Comparison of ENCODE assay signal across 21 cellular contexts in genomic region chr12:72493390-72493789, GRCh38.
A peak's percentile ranks its signal among the peaks of the same experiment; 100 is the strongest.
DNase-seq lines count a peak whose midpoint lies in the region; ATAC-seq, FAIRE-seq and TF ChIP-seq lines count a peak whose summit lies in the region.
"Had no signal": no experiment of that assay in that cellular context is flagged by ENCODE, and none has a peak within 500 bp of the region (broad histone marks: within the 10 kb centered on the region; RNA-seq: fewer than 3 reads in every experiment).

No MANE protein-coding gene starts in this region.

- H2AFZ ChIP-seq in K562 (ENCODE audit: low read depth, low read length) (no peak overlapping the region), mesenchymal stem cell (ENCODE audit: low read depth, low read length) (no peak overlapping the region)

- no peak overlapping the region for H2BK15ac ChIP-seq in mesenchymal stem cell (ENCODE audit: low read depth, poor library complexity, severe bottlenecking)

- H3K4me3 Mint-ChIP-seq in Caco-2 (ENCODE audit: unreplicated experiment) = no peak overlapping the region
- H3K4me3 Mint-ChIP-seq: CD4-positive, alpha-beta memory T cell had no signal

- no peak for TF ChIP-seq EP300 in K562 (IDR thresholded peaks at IDR 0.05; ENCODE audit: low read length)

- H3K27ac ChIP-seq in right cardiac atrium (ENCODE audit: low read length) (no peak overlapping the region), K562 (ENCODE audit: extremely low read depth, low read depth, low read length) (no peak overlapping the region), mesenchymal stem cell (ENCODE audit: low read length, poor library complexity, severe bottlenecking) (no peak overlapping the region)
- H3K27ac ChIP-seq: 22Rv1; BLaER1 treated with 17β-estradiol and CSF1 and Interleukin-3, amounts not matched to agents 10 nM and 100 nM had no signal

- H3K9me1 ChIP-seq in K562 (ENCODE audit: control insufficient read depth, insufficient read depth, low read length) = no peaks in the 10 kb centered on the region

- no peaks in the 10 kb centered on the region for H3K4me1 Mint-ChIP-seq in Caco-2 (ENCODE audit: low read depth, unreplicated experiment)
- H3K4me1 Mint-ChIP-seq: CD4-positive, alpha-beta memory T cell had no signal

- H3K18ac ChIP-seq in mesenchymal stem cell (ENCODE audit: low read depth in 1 of 2, low read length in 2 of 2) = no peak overlapping the region

- no peak overlapping the region for H3K27ac Mint-ChIP-seq in Caco-2 (ENCODE audit: unreplicated experiment)
- H3K27ac Mint-ChIP-seq: CD4-positive, alpha-beta memory T cell had no signal

- WGBS in right cardiac atrium = 37% methylated on average over 1 of the region's 1 CpG
- WGBS in K562 (ENCODE audit: insufficient coverage, low coverage, missing lambda C conversion rate) = 0% methylated on average over 1 of the region's 1 CpG
- WGBS in mesenchymal stem cell = 58% methylated on average over 1 of the region's 1 CpG

- H3K4ac ChIP-seq in mesenchymal stem cell (ENCODE audit: low read depth in 1 of 2, low read length in 2 of 2) = no peak overlapping the region

- H2BK12ac ChIP-seq in mesenchymal stem cell (ENCODE audit: low read length in 2 of 2) = no peak overlapping the region

- H3K23ac ChIP-seq in mesenchymal stem cell (ENCODE audit: low read length in 2 of 2) = no peak overlapping the region

- no TSS peak for BruUV-seq in K562 (replicated peaks; lab: Mats Ljungman, UMichigan)
- BruUV-seq in Caco-2 (replicated peaks; lab: Mats Ljungman, UMichigan) = no TSS peak

- H3K4me2 ChIP-seq in K562 (ENCODE audit: insufficient read depth, low read length) = no peak overlapping the region
- H3K4me2 ChIP-seq in mesenchymal stem cell (ENCODE audit: low read length, poor library complexity, severe bottlenecking) = no peak overlapping the region
- H3K4me2 ChIP-seq: BLaER1 treated with 17β-estradiol and CSF1 and Interleukin-3, amounts not matched to agents 10 nM and 100 nM had no signal

- no peak overlapping the region for H3K14ac ChIP-seq in mesenchymal stem cell (ENCODE audit: low read length in 2 of 2)

- POLR2A ChIA-PET in K562 (lab: Yijun Ruan, JAX) = no interaction called here
- POLR2A ChIA-PET in Caco-2 (lab: Charles Lee) = no interaction called here

- no peak for TF ChIP-seq POLR2A in K562 (conservative IDR thresholded peaks at IDR 0.05)

- ATAC-seq in right cardiac atrium = peak; percentile 47 to 50
- ATAC-seq in left ventricle myocardium superior = no peak
- ATAC-seq in K562 = no peak

- H3K27me3 Mint-ChIP-seq in Caco-2 (ENCODE audit: insufficient read depth, unreplicated experiment) = peaks cover 3% of the 10 kb centered on the region
- H3K27me3 Mint-ChIP-seq: CD4-positive, alpha-beta memory T cell had no signal

- DNase-seq in right cardiac atrium (no peak), left ventricle myocardium superior (no peak), RKO (ENCODE audit: low spot score) (peak; percentile 13), K562 (ENCODE audit: extremely low read depth in 1 of 4, low spot score in 3 of 4) (no peak), mesenchymal stem cell (peak; percentile 15), Caco-2 (no peak), SHP77 (lab: John Stamatoyannopoulos, UW) (no peak), Kasumi-1 (lab: John Stamatoyannopoulos, UW) (no peak)
- DNase-seq: CD4-positive, alpha-beta memory T cell; DMS153; GF-D8; NCI-H1092; NCI-H1436; NCI-H187 treated with DMSO at 0.1 percent for 48 hours; NCI-H345; NCI-H524; NCI-H82; Right ventricle myocardium superior had no signal

- H3K4me1 ChIP-seq in right cardiac atrium (ENCODE audit: control insufficient read depth, insufficient read depth, low read length) (no peaks in the 10 kb centered on the region), K562 (replicated peaks in 1 of 2; ENCODE audit: control insufficient read depth in 2 of 2, insufficient read depth in 2 of 2, low read length in 2 of 2) (no peaks in the 10 kb centered on the region), mesenchymal stem cell (ENCODE audit: control insufficient read depth, insufficient read depth, low read depth, low read length) (no peaks in the 10 kb centered on the region), Caco-2 (no peaks in the 10 kb centered on the region)
- H3K4me1 ChIP-seq: BLaER1 treated with 17β-estradiol and CSF1 and Interleukin-3, amounts not matched to agents 10 nM and 100 nM had no signal

- in situ Hi-C loops in K562 (cut with MboI) = no loop called here

- no peak overlapping the region for H4K8ac ChIP-seq in mesenchymal stem cell (ENCODE audit: low read length)

- H2AK5ac ChIP-seq in mesenchymal stem cell (ENCODE audit: low read length, severe bottlenecking) = no peak overlapping the region

- no peak for TF ChIP-seq RAD21 in K562 (CRISPR knock-in tag; conservative IDR thresholded peaks at IDR 0.05 in 1 of 2, IDR thresholded peaks at IDR 0.05 in 1 of 2)

- H3K36me3 ChIP-seq in K562 (ENCODE audit: control insufficient read depth, insufficient read depth, low read length) (no peaks in the 10 kb centered on the region), mesenchymal stem cell (ENCODE audit: control insufficient read depth in 1 of 2, insufficient read depth in 2 of 2, low read depth in 1 of 2, low read length in 2 of 2) (no peaks in the 10 kb centered on the region), Caco-2 (ENCODE audit: control insufficient read depth, insufficient read depth, low read length) (no peaks in the 10 kb centered on the region)
- H3K36me3 ChIP-seq: BLaER1 treated with 17β-estradiol and CSF1 and Interleukin-3, amounts not matched to agents 10 nM and 100 nM had no signal

- no peak for FAIRE-seq in K562 (lab: Jason Lieb, UNC)
- FAIRE-seq: GM19239 had no signal

- CTCF ChIA-PET in K562 (lab: Yijun Ruan, JAX; ENCODE audit: low intra/inter-chr PET ratio) = no interaction called here
- CTCF ChIA-PET in Caco-2 (lab: Charles Lee) = no interaction called here

- H4K20me1 ChIP-seq in K562 (replicated peaks; ENCODE audit: control insufficient read depth, insufficient read depth, low read length) = no peaks in the 10 kb centered on the region
- H4K20me1 ChIP-seq: BLaER1 treated with 17β-estradiol and CSF1 and Interleukin-3, amounts not matched to agents 10 nM and 100 nM had no signal

- TF ChIP-seq CTCF in K562 (IDR thresholded peaks at IDR 0.05 in 2 of 3, conservative IDR thresholded peaks at IDR 0.05 in 1 of 3; ENCODE audit: insufficient read depth in 2 of 3, low read depth in 1 of 3, low read length in 3 of 3) (no peak), Caco-2 (IDR thresholded peaks at IDR 0.05; ENCODE audit: insufficient read depth in 1 of 2, low read depth in 1 of 2, low read length in 1 of 2, severe bottlenecking in 1 of 2, unreplicated experiment in 1 of 2) (no peak)

- no peaks in the 10 kb centered on the region for H3K79me1 ChIP-seq in mesenchymal stem cell (replicated peaks; ENCODE audit: low read length, poor library complexity, severe bottlenecking)

- no peaks in the 10 kb centered on the region for H3K9me3 Mint-ChIP-seq in Caco-2 (ENCODE audit: unreplicated experiment)

- intact Hi-C loops in right cardiac atrium (cut with DNase I) (no loop called here), left ventricle myocardium superior (cut with micrococcal nuclease) (no loop called here), K562 (cut with micrococcal nuclease) (no loop called here), Caco-2 (cut with micrococcal nuclease; ENCODE audit: unreplicated experiment) (no loop called here)

- H3K9me3 ChIP-seq in right cardiac atrium (ENCODE audit: control insufficient read depth, low read length) = no peaks in the 10 kb centered on the region
- H3K9me3 ChIP-seq in K562 (replicated peaks; ENCODE audit: control insufficient read depth, insufficient read depth, low read depth, low read length) = no peaks in the 10 kb centered on the region; the same call in 1 of the 2 replicates
- peaks cover 4% of the 10 kb centered on the region for H3K9me3 ChIP-seq in mesenchymal stem cell (ENCODE audit: control insufficient read depth, low read length)
- H3K9me3 ChIP-seq in Caco-2 = no peaks in the 10 kb centered on the region
- H3K9me3 ChIP-seq: BLaER1 treated with 17β-estradiol and CSF1 and Interleukin-3, amounts not matched to agents 10 nM and 100 nM had no signal

- H3K27me3 ChIP-seq in right cardiac atrium (ENCODE audit: control insufficient read depth, insufficient read depth) (no peaks in the 10 kb centered on the region), K562 (ENCODE audit: control insufficient read depth in 2 of 2, insufficient read depth in 2 of 2, low read length in 2 of 2) (no peaks in the 10 kb centered on the region), mesenchymal stem cell (ENCODE audit: control insufficient read depth in 1 of 2, insufficient read depth in 1 of 2, low read length in 2 of 2) (no peaks in the 10 kb centered on the region), Caco-2 (replicated peaks; ENCODE audit: control insufficient read depth, insufficient read depth, low read length) (no peaks in the 10 kb centered on the region)
- H3K27me3 ChIP-seq: BLaER1 treated with 17β-estradiol and CSF1 and Interleukin-3, amounts not matched to agents 10 nM and 100 nM had no signal

- H4K91ac ChIP-seq in mesenchymal stem cell (ENCODE audit: low read length) = no peak overlapping the region

- H2BK120ac ChIP-seq in mesenchymal stem cell (ENCODE audit: low read depth, low read length) = no peak overlapping the region

- no peaks in the 10 kb centered on the region for H3K36me3 Mint-ChIP-seq in Caco-2 (ENCODE audit: insufficient read depth, unreplicated experiment)
- H3K36me3 Mint-ChIP-seq: CD4-positive, alpha-beta memory T cell had no signal

- no peaks in the 10 kb centered on the region for H3K79me2 ChIP-seq in K562 (ENCODE audit: control insufficient read depth, insufficient read depth, low read length)

- H3K4me3 ChIP-seq in right cardiac atrium (ENCODE audit: low read length) = no peak overlapping the region
- H3K4me3 ChIP-seq in K562 = no peak overlapping the region
- no peak overlapping the region for H3K4me3 ChIP-seq in mesenchymal stem cell (ENCODE audit: insufficient read depth in 1 of 2, low read depth in 1 of 2, low read length in 2 of 2)
- H3K4me3 ChIP-seq in Caco-2 (ENCODE audit: low read depth, low read length) = no peak overlapping the region
- H3K4me3 ChIP-seq: BLaER1 treated with 17β-estradiol and CSF1 and Interleukin-3, amounts not matched to agents 10 nM and 100 nM had no signal

- H3K9ac ChIP-seq in K562 (ENCODE audit: insufficient read depth in 1 of 2, low read depth in 2 of 2, low read length in 2 of 2) (no peak overlapping the region), mesenchymal stem cell (ENCODE audit: low read length) (no peak overlapping the region)
- H3K9ac ChIP-seq: BLaER1 treated with 17β-estradiol and CSF1 and Interleukin-3, amounts not matched to agents 10 nM and 100 nM had no signal

- H2BK5ac ChIP-seq in mesenchymal stem cell (ENCODE audit: low read depth, low read length, poor library complexity, severe bottlenecking) = no peak overlapping the region

TF ChIP-seq in K562, 482 proteins besides CTCF, POLR2A, EP300 and RAD21 (continues in another document):
- 0 out of 2 replicates have a peak, but pooled peaks have one; percentile 31 for TF ChIP-seq CEBPB (tag; IDR thresholded peaks at IDR 0.05)

Comparison
In these comparisons a context has a peak if more than half of its experiments do, and no peak if none do; other contexts are left out.
1. ATAC-seq: peak in right cardiac atrium (2 of 2); none in left ventricle myocardium superior (single experiment) and K562 (single experiment).
2. DNase-seq: peak in RKO (single experiment) and mesenchymal stem cell (single experiment); none in right cardiac atrium (0 of 3), left ventricle myocardium superior (single experiment), K562 (0 of 4), Caco-2 (0 of 2), SHP77 (0 of 2) and Kasumi-1 (0 of 2).